ENCODE assay signal across 25 cellular contexts in the genomic region with DNA sequence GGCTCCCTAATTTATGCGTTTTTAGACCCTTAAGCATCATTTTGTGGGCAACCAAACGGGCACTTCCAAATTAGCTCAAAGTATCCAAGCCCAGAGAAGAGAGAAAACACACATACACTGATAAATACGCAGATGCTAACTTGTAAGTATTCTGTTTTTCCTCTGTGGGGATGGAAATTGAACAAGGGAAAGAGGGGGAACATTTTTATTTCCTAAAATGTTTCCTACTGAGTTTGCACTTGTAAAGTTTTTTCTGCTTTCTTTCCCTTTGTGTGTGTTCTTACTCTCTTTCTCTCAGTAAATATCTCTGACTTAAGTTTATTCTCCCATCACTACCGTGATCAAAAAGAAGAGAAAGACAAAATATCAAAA. TPM values are rescaled to one million over a fixed set of nuclear protein-coding genes. Genes with fewer than 3 reads are reported as not detected.
DNase-seq lines count a peak whose midpoint lies in the region; ATAC-seq, FAIRE-seq and TF ChIP-seq lines count a peak whose summit lies in the region.
"Had no signal": no experiment of that assay in that cellular context is flagged by ENCODE, and none has a peak within 500 bp of the region (broad histone marks: within the 10 kb centered on the region; RNA-seq: fewer than 3 reads in every experiment).

No MANE protein-coding gene starts in this region.

- H4K20me1 ChIP-seq in endothelial cell of umbilical vein (replicated peaks; ENCODE audit: control insufficient read depth, extremely low read depth, insufficient read depth, low read length) = no peaks in the 10 kb centered on the region

- CTCF ChIA-PET in activated naive CD4-positive, alpha-beta T cell treated with anti-CD3 and anti-CD28 coated beads for 36 hours (lab: Charles Lee) = no interaction called here
- CTCF ChIA-PET in endothelial cell of umbilical vein (lab: Charles Lee) = no interaction called here

- no peaks in the 10 kb centered on the region for H3K9me1 ChIP-seq in endothelial cell of umbilical vein (replicated peaks; ENCODE audit: control insufficient read depth, extremely low read depth, insufficient read depth, low read length)

- no peak for ATAC-seq in T-helper 17 cell
- ATAC-seq in stimulated activated effector memory CD8-positive, alpha-beta T cell treated with anti-CD3 and anti-CD28 coated beads, Interleukin-12 subunit alpha, Interleukin-12 subunit beta, amount 100 ng/mL, for 72 hours = no peak
- ATAC-seq: esophagus mucosa, gastroesophageal sphincter, left colon had no signal

- peaks cover 61 to 100% of the 10 kb centered on the region in 2 experiments for H3K27me3 ChIP-seq in endothelial cell of umbilical vein (ENCODE audit: control insufficient read depth in 2 of 2, insufficient read depth in 2 of 2, low read length in 2 of 2)

- peak overlapping the region; percentile 42 for H3K4me3 Mint-ChIP-seq in activated naive CD4-positive, alpha-beta T cell treated with anti-CD3 and anti-CD28 coated beads for 36 hours
- H3K4me3 Mint-ChIP-seq in T-helper 17 cell = peak overlapping the region; percentile 68
- H3K4me3 Mint-ChIP-seq in stimulated activated effector memory CD8-positive, alpha-beta T cell treated with anti-CD3 and anti-CD28 coated beads, Interleukin-12 subunit alpha, Interleukin-12 subunit beta, amount 100 ng/mL, for 72 hours = peak overlapping the region; percentile 44

- H3K27ac Mint-ChIP-seq in activated naive CD4-positive, alpha-beta T cell treated with anti-CD3 and anti-CD28 coated beads for 36 hours = no peak overlapping the region
- H3K27ac Mint-ChIP-seq in T-helper 17 cell = peak overlapping the region; percentile 34
- no peak overlapping the region for H3K27ac Mint-ChIP-seq in stimulated activated effector memory CD8-positive, alpha-beta T cell treated with anti-CD3 and anti-CD28 coated beads, Interleukin-12 subunit alpha, Interleukin-12 subunit beta, amount 100 ng/mL, for 72 hours

- peaks cover 3% of the 10 kb centered on the region for H3K9me3 Mint-ChIP-seq in activated naive CD4-positive, alpha-beta T cell treated with anti-CD3 and anti-CD28 coated beads for 36 hours
- no peaks in the 10 kb centered on the region for H3K9me3 Mint-ChIP-seq in stimulated activated effector memory CD8-positive, alpha-beta T cell treated with anti-CD3 and anti-CD28 coated beads, Interleukin-12 subunit alpha, Interleukin-12 subunit beta, amount 100 ng/mL, for 72 hours

- no peak overlapping the region for H2AFZ ChIP-seq in endothelial cell of umbilical vein (ENCODE audit: low read depth, low read length)

- H3K9ac ChIP-seq in endothelial cell of umbilical vein (replicated peaks; ENCODE audit: extremely low read depth, insufficient read depth, low read length) = no peak overlapping the region

- no peaks in the 10 kb centered on the region for H3K36me3 ChIP-seq in endothelial cell of umbilical vein (ENCODE audit: control insufficient read depth in 2 of 2, extremely low read depth in 1 of 2, insufficient read depth in 2 of 2, low read length in 2 of 2)
- H3K36me3 ChIP-seq: gastroesophageal sphincter, right atrium auricular region, thyroid gland had no signal

- POLR2A ChIA-PET in endothelial cell of umbilical vein (lab: Charles Lee) = no interaction called here

- TF ChIP-seq POLR2A in endothelial cell of umbilical vein (IDR thresholded peaks at IDR 0.05; ENCODE audit: low read depth, low read length) = no peak

- H3K4me2 ChIP-seq in endothelial cell of umbilical vein (ENCODE audit: insufficient read depth, low read length) = no peak overlapping the region

- no peak overlapping the region for H3K27ac ChIP-seq in endothelial cell of umbilical vein (ENCODE audit: insufficient read depth, low read depth, low read length)
- H3K27ac ChIP-seq: gastroesophageal sphincter, right atrium auricular region, thyroid gland had no signal

- TF ChIP-seq CTCF in endothelial cell of umbilical vein (IDR thresholded peaks at IDR 0.05; ENCODE audit: extremely low read depth in 1 of 2, insufficient read depth in 1 of 2, low read depth in 1 of 2, low read length in 2 of 2) = no peak

- H3K9me3 ChIP-seq in T-helper 17 cell (ENCODE audit: control insufficient read depth, low read length, poor library complexity, severe bottlenecking) (peaks cover 5% of the 10 kb centered on the region), endothelial cell of umbilical vein (replicated peaks; ENCODE audit: control insufficient read depth, insufficient read depth, low read length) (no peaks in the 10 kb centered on the region)
- H3K9me3 ChIP-seq: right atrium auricular region, thyroid gland had no signal

- DNase-seq in activated naive CD4-positive, alpha-beta T cell treated with anti-CD3 and anti-CD28 coated beads for 36 hours = no peak
- DNase-seq in activated naive CD4-positive, alpha-beta T cell treated with Interleukin-2 at 50 U/mL for 16 hours = no peak
- DNase-seq in T-helper 17 cell (no peak), endothelial cell of umbilical vein (ENCODE audit: low read depth, low spot score) (peak; percentile 16), NCI-H82 (lab: John Stamatoyannopoulos, UW) (no peak), RCC 7860 (ENCODE audit: low spot score) (no peak), NOMO-1 treated with dmso at 0.1 percent for 144 hours (lab: John Stamatoyannopoulos, UW; ENCODE audit: unreplicated experiment) (no peak)
- no peak for DNase-seq in stimulated activated effector memory CD8-positive, alpha-beta T cell treated with anti-CD3 and anti-CD28 coated beads, Interleukin-12 subunit alpha, Interleukin-12 subunit beta, amount 100 ng/mL, for 72 hours (ENCODE audit: low spot score in 2 of 2)
- DNase-seq: activated CD4-positive, alpha-beta T cell treated with anti-CD3 and anti-CD28 coated beads for 1 hour; amniotic stem cell; DMS79; IMR-90; left colon; NCI-H1417 treated with DMSO at 0.1 percent for 48 hours; NCI-H69; occipital lobe; Right ventricle myocardium superior; T-helper 9 cell; thyroid gland had no signal

- FAIRE-seq in endothelial cell of umbilical vein (lab: Jason Lieb, UNC) (no peak), RCC 7860 (lab: Jason Lieb, UNC) (no peak)

- H3K4me3 ChIP-seq in endothelial cell of umbilical vein (replicated peaks in 1 of 3; ENCODE audit: insufficient read depth in 1 of 3, low read depth in 1 of 3, low read length in 3 of 3) = no peak overlapping the region
- H3K4me3 ChIP-seq: gastroesophageal sphincter, thyroid gland had no signal

- H3K36me3 Mint-ChIP-seq in activated naive CD4-positive, alpha-beta T cell treated with anti-CD3 and anti-CD28 coated beads for 36 hours (ENCODE audit: low read depth) = peaks cover 2% of the 10 kb centered on the region
- no peaks in the 10 kb centered on the region for H3K36me3 Mint-ChIP-seq in T-helper 17 cell (ENCODE audit: low read depth)
- no peaks in the 10 kb centered on the region for H3K36me3 Mint-ChIP-seq in stimulated activated effector memory CD8-positive, alpha-beta T cell treated with anti-CD3 and anti-CD28 coated beads, Interleukin-12 subunit alpha, Interleukin-12 subunit beta, amount 100 ng/mL, for 72 hours

- peaks cover 66% of the 10 kb centered on the region for H3K27me3 Mint-ChIP-seq in activated naive CD4-positive, alpha-beta T cell treated with anti-CD3 and anti-CD28 coated beads for 36 hours (ENCODE audit: low read depth)
- peaks cover 65% of the 10 kb centered on the region for H3K27me3 Mint-ChIP-seq in T-helper 17 cell

- H3K4me1 ChIP-seq in endothelial cell of umbilical vein (ENCODE audit: control insufficient read depth, extremely low read depth, insufficient read depth, low read length) = peaks cover 7% of the 10 kb centered on the region

- dilution Hi-C loops in endothelial cell of umbilical vein (cut with MboI; ENCODE audit: extremely low pct_ligation_motif_present, low sequenced_read_pairs) = no loop called here

- intact Hi-C loops in activated naive CD4-positive, alpha-beta T cell treated with anti-CD3 and anti-CD28 coated beads for 36 hours (cut with micrococcal nuclease) = loop anchor here (10.0 kb wide), 1 partner anchor 307 kb away; a partner anchor contains a TSS
- intact Hi-C loops in endothelial cell of umbilical vein (cut with micrococcal nuclease) = loop anchor here (1.0 to 10.0 kb wide), 3 partner anchors 96 to 273 kb away; a partner anchor contains a TSS

- BruUV-seq in endothelial cell of umbilical vein (replicated peaks; lab: Mats Ljungman, UMichigan) = no TSS peak

- no peaks in the 10 kb centered on the region for H3K79me2 ChIP-seq in endothelial cell of umbilical vein (ENCODE audit: control insufficient read depth, insufficient read depth, low read length)

- peaks cover 8% of the 10 kb centered on the region for H3K4me1 Mint-ChIP-seq in activated naive CD4-positive, alpha-beta T cell treated with anti-CD3 and anti-CD28 coated beads for 36 hours (ENCODE audit: low read depth)
- peaks cover 4% of the 10 kb centered on the region for H3K4me1 Mint-ChIP-seq in T-helper 17 cell
- H3K4me1 Mint-ChIP-seq in stimulated activated effector memory CD8-positive, alpha-beta T cell treated with anti-CD3 and anti-CD28 coated beads, Interleukin-12 subunit alpha, Interleukin-12 subunit beta, amount 100 ng/mL, for 72 hours = peaks cover 16% of the 10 kb centered on the region

TF ChIP-seq in endothelial cell of umbilical vein, 7 proteins besides CTCF, POLR2A, EP300 and RAD21:
- no peak for TF ChIP-seq MYC (IDR thresholded peaks at IDR 0.05; ENCODE audit: low read depth, low read length)
- TF ChIP-seq, protein P1, sequence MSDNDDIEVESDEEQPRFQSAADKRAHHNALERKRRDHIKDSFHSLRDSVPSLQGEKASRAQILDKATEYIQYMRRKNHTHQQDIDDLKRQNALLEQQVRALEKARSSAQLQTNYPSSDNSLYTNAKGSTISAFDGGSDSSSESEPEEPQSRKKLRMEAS (IDR thresholded peaks at IDR 0.05; ENCODE audit: insufficient read depth, insufficient read length) = no peak
- no peak for TF ChIP-seq FOS (IDR thresholded peaks at IDR 0.05; ENCODE audit: borderline replicate concordance, insufficient read depth, low read length)
- no peak for TF ChIP-seq JUN (IDR thresholded peaks at IDR 0.05; ENCODE audit: borderline replicate concordance, insufficient read depth, insufficient read length, low read depth)

RNA-seq across cellular contexts. Expression of a gene that starts 0.8 kb away (rescaled TPM):
- not detected for total RNA-seq in activated naive CD4-positive, alpha-beta T cell treated with anti-CD3 and anti-CD28 coated beads for 36 hours
- not detected for total RNA-seq in T-helper 17 cell
- total RNA-seq in endothelial cell of umbilical vein = not detected in 2 replicates
- polyA plus RNA-seq in endothelial cell of umbilical vein = not detected in 2 replicates
- polyA plus RNA-seq in endothelial cell of umbilical vein (2011; cell fraction: cytosol; rRNA removed) = not detected in 2 replicates
- not detected in 2 replicates for polyA plus RNA-seq in endothelial cell of umbilical vein (2011; cell fraction: nucleus; rRNA removed)
- not detected in 2 replicates for polyA plus RNA-seq in endothelial cell of umbilical vein (2012)
- not detected in 2 replicates for polyA minus RNA-seq in endothelial cell of umbilical vein
- polyA minus RNA-seq in endothelial cell of umbilical vein (2011; cell fraction: cytosol; rRNA and poly(A)+ RNA removed) = not detected
- not detected in 2 replicates for polyA minus RNA-seq in endothelial cell of umbilical vein (2011; cell fraction: nucleus; rRNA and poly(A)+ RNA removed)
- total RNA-seq: cardiac septum, esophagus mucosa, gastroesophageal sphincter, IMR-90, left colon, MCF 10A, occipital lobe, right atrium auricular region, Right ventricle myocardium superior had no signal
- polyA plus RNA-seq: AG04450, IMR-90 had no signal
